8 cellular contexts compared by ENCODE assay signal in genomic region chr2:1742300-1742679, GRCh38. TPM values are rescaled to one million over a fixed set of nuclear protein-coding genes. Genes with fewer than 3 reads are reported as not detected.
A peak's percentile ranks its signal among the peaks of the same experiment; 100 is the strongest.
DNase-seq lines count a peak whose midpoint lies in the region; ATAC-seq and TF ChIP-seq lines count a peak whose summit lies in the region.

No MANE protein-coding gene starts in this region.

- intact Hi-C loops in left cardiac atrium (cut with DNase I), result loop anchor here (5.0 to 10.0 kb wide), 3 partner anchors 90 to 150 kb away; no protein-coding TSS in a partner anchor

- H3K9me3 ChIP-seq in cardiac muscle cell (ENCODE audit: low read depth) (no peaks in the 10 kb centered on the region), upper lobe of left lung (no peaks in the 10 kb centered on the region)

- no peak overlapping the region for H3K23ac ChIP-seq in mesendoderm (ENCODE audit: low read length)

- no peaks in the 10 kb centered on the region for H3K4me1 ChIP-seq in cardiac muscle cell (ENCODE audit: low read depth)
- peaks cover 9% of the 10 kb centered on the region for H3K4me1 ChIP-seq in mesendoderm (ENCODE audit: control insufficient read depth, low read depth, low read length)
- H3K4me1 ChIP-seq in upper lobe of left lung, result peaks cover 14 to 52% (median 26%) of the 10 kb centered on the region in 4 donors

- H3K18ac ChIP-seq in mesendoderm (ENCODE audit: low read length), result peak overlapping the region; percentile 61

- no peak for DNase-seq in cardiac muscle cell (ENCODE audit: low read depth in 1 of 2, low spot score in 1 of 2)
- no peak for DNase-seq in left cardiac atrium
- peak; percentile 42 for DNase-seq in dermis blood vessel endothelial cell
- DNase-seq in mesendoderm, result no peak
- no peak for DNase-seq in upper lobe of left lung
- no peak for DNase-seq in NCI-H526 (lab: John Stamatoyannopoulos, UW)
- DNase-seq in 8988T, result no peak
- DNase-seq in NCI-H446 treated with DMSO at 0.1 percent for 48 hours (lab: John Stamatoyannopoulos, UW), result no peak

- H3K27me3 ChIP-seq in cardiac muscle cell (peaks cover 11% of the 10 kb centered on the region), mesendoderm (ENCODE audit: insufficient read depth, low read length, poor library complexity) (no peaks in the 10 kb centered on the region), upper lobe of left lung (peaks cover 0 to 10% (median 4%) of the 10 kb centered on the region in 4 donors)

- TF ChIP-seq CTCF in cardiac muscle cell (IDR thresholded peaks at IDR 0.05; ENCODE audit: low read depth, low read length), result no peak
- TF ChIP-seq CTCF in upper lobe of left lung (IDR thresholded peaks at IDR 0.05), result no peak

- no peak for ATAC-seq in left cardiac atrium
- no peak for ATAC-seq in upper lobe of left lung (ENCODE audit: low FRiP score in 2 of 2)

- no peak overlapping the region for H2BK120ac ChIP-seq in mesendoderm (ENCODE audit: low read depth, low read length)

- H3K56ac ChIP-seq in mesendoderm (ENCODE audit: low read length), result peak overlapping the region; percentile 78

- no peak for TF ChIP-seq EP300 in upper lobe of left lung (IDR thresholded peaks at IDR 0.05)

- peak overlapping the region; percentile 85 for H3K4me3 ChIP-seq in cardiac muscle cell
- H3K4me3 ChIP-seq in mesendoderm (ENCODE audit: low read length), result no peak overlapping the region
- peak overlapping the region in 3 of 4 donors; percentile 66 to 76 (median 72) for H3K4me3 ChIP-seq in upper lobe of left lung

- no peak overlapping the region for H2BK15ac ChIP-seq in mesendoderm (replicated peaks; ENCODE audit: low read depth)

- peaks cover 44% of the 10 kb centered on the region for H3K79me2 ChIP-seq in mesendoderm (ENCODE audit: control insufficient read depth, insufficient read depth, low read length)

- H4K8ac ChIP-seq in mesendoderm (ENCODE audit: low read depth, low read length), result no peak overlapping the region

- H2BK5ac ChIP-seq in mesendoderm (ENCODE audit: low read length), result no peak overlapping the region

- H4K5ac ChIP-seq in mesendoderm (ENCODE audit: low read length), result no peak overlapping the region

- WGBS in mesendoderm (ENCODE audit: extremely low coverage, insufficient coverage, low lambda C conversion rate), result no CpG with 5 or more reads among the region's 13 CpGs
- WGBS in upper lobe of left lung, 2 donors, result 80 to 85% methylated on average over 13 of the region's 13 CpGs

- H3K4me2 ChIP-seq in mesendoderm (ENCODE audit: low read length), result peak overlapping the region; percentile 91

- H3K27ac ChIP-seq in cardiac muscle cell (peak overlapping the region; percentile 55), mesendoderm (ENCODE audit: low read depth, low read length) (peak overlapping the region; percentile 95), upper lobe of left lung (peak overlapping the region; percentile 81 to 96 (median 91))

- peaks cover 19% of the 10 kb centered on the region for H3K79me1 ChIP-seq in mesendoderm (ENCODE audit: low read length)

- H3K4ac ChIP-seq in mesendoderm (ENCODE audit: low read depth, low read length), result no peak overlapping the region

- no peak for TF ChIP-seq POLR2A in upper lobe of left lung (IDR thresholded peaks at IDR 0.05)

- no peaks in the 10 kb centered on the region for H3K36me3 ChIP-seq in cardiac muscle cell
- no peaks in the 10 kb centered on the region for H3K36me3 ChIP-seq in mesendoderm (ENCODE audit: control insufficient read depth, insufficient read depth, low read length)
- H3K36me3 ChIP-seq in upper lobe of left lung, result no peaks in the 10 kb centered on the region

- peak overlapping the region; percentile 85 for H3K9ac ChIP-seq in mesendoderm (ENCODE audit: low read length)

- H2AK5ac ChIP-seq in mesendoderm (ENCODE audit: low read length), result no peak overlapping the region

RNA-seq across cellular contexts. Expression of gene PXDN, which starts 2.0 kb away (rescaled TPM):
- 110 and 129 TPM in 2 replicates for total RNA-seq in cardiac muscle cell
- 85.7 and 96.8 TPM in 2 replicates for polyA plus RNA-seq in cardiac muscle cell
- 10 to 100 TPM; 34.8 to 46.0 TPM for total RNA-seq in left cardiac atrium
- 563 and 762 TPM in 2 replicates for total RNA-seq in dermis blood vessel endothelial cell
- polyA plus RNA-seq in mesendoderm (2013, experiment 1 of 2), result 60.4 TPM
- 60.8 TPM for polyA plus RNA-seq in mesendoderm (2013, experiment 2 of 2)
- 10 to 100 TPM; 20.8 to 65.6 (median 38.5) TPM for total RNA-seq in upper lobe of left lung
